In genomic region chr17:73795730-73796129, GRCh38 we compare ENCODE assay signal across 1 cellular context.
A peak's percentile ranks its signal among the peaks of the same experiment; 100 is the strongest.
TF ChIP-seq lines count a peak whose summit lies in the region.

No MANE protein-coding gene starts in this region.

TF ChIP-seq in HepG2, 621 proteins besides CTCF, POLR2A, EP300 and RAD21 (continued from another document):
- peak; percentile 85 for TF ChIP-seq GATAD2A (CRISPR knock-in tag; IDR thresholded peaks at IDR 0.05)
- TF ChIP-seq REPIN1 (CRISPR knock-in tag; IDR thresholded peaks at IDR 0.05; ENCODE audit: borderline replicate concordance, low read depth): peak; percentile 37; the same call in 1 of the 2 replicates
- TF ChIP-seq ARID5B (CRISPR knock-in tag; IDR thresholded peaks at IDR 0.05): peak; percentile 91
- peak; percentile 93 for TF ChIP-seq CEBPB (IDR thresholded peaks at IDR 0.05; ENCODE audit: borderline replicate concordance, low read depth, low read length)
- TF ChIP-seq DPF2 (CRISPR knock-in tag; IDR thresholded peaks at IDR 0.05; ENCODE audit: borderline replicate concordance, low read depth): peak; percentile 77
- peak; percentile 64; the same call in 1 of the 2 replicates for TF ChIP-seq KDM6A (CRISPR knock-in tag; IDR thresholded peaks at IDR 0.05; ENCODE audit: low read depth)
- TF ChIP-seq PITX1 (CRISPR knock-in tag; IDR thresholded peaks at IDR 0.05): peak; percentile 38; the same call in 1 of the 2 replicates
- no peak for TF ChIP-seq ZNF660 (CRISPR knock-in tag; IDR thresholded peaks at IDR 0.05; ENCODE audit: borderline replicate concordance, low read depth)
- no peak for TF ChIP-seq ZNF570 (CRISPR knock-in tag; IDR thresholded peaks at IDR 0.05; ENCODE audit: borderline replicate concordance)
- no peak for TF ChIP-seq SMAD1 (CRISPR knock-in tag; IDR thresholded peaks at IDR 0.05; ENCODE audit: borderline replicate concordance, low read depth)
- TF ChIP-seq ZBTB37 (CRISPR knock-in tag; IDR thresholded peaks at IDR 0.05): 0 out of 2 replicates have a peak, but pooled peaks have one; percentile 50
- TF ChIP-seq ZNF792 (CRISPR knock-in tag; IDR thresholded peaks at IDR 0.05): peak; percentile 75; the same call in 1 of the 2 replicates
- TF ChIP-seq MIXL1 (CRISPR knock-in tag; IDR thresholded peaks at IDR 0.05): peak; percentile 24; the same call in 1 of the 2 replicates
- TF ChIP-seq ATM (IDR thresholded peaks at IDR 0.05; ENCODE audit: borderline replicate concordance): no peak
- peak; percentile 74 for TF ChIP-seq RARA (CRISPR knock-in tag; IDR thresholded peaks at IDR 0.05)
- peak; percentile 84 for TF ChIP-seq FOSL2 (CRISPR knock-in tag; IDR thresholded peaks at IDR 0.05)
- peak; percentile 70 for TF ChIP-seq ZFX (CRISPR knock-in tag; IDR thresholded peaks at IDR 0.05; ENCODE audit: low read depth)
- TF ChIP-seq CREB1 (IDR thresholded peaks at IDR 0.05): no peak
- 0 out of 2 replicates have a peak, but pooled peaks have one; percentile 21 for TF ChIP-seq CREB1 (CRISPR knock-in tag; IDR thresholded peaks at IDR 0.05)
- peak; percentile 47; the same call in 1 of the 2 replicates for TF ChIP-seq ZFY (CRISPR knock-in tag; IDR thresholded peaks at IDR 0.05)
- TF ChIP-seq TAF1 (CRISPR knock-in tag; IDR thresholded peaks at IDR 0.05): no peak
- TF ChIP-seq ZNF331 (CRISPR knock-in tag; IDR thresholded peaks at IDR 0.05): peak; percentile 89; the same call in 1 of the 2 replicates
- peak; percentile 57; the same call in 1 of the 2 replicates for TF ChIP-seq ZBTB33 (CRISPR knock-in tag; IDR thresholded peaks at IDR 0.05)
- no peak for TF ChIP-seq ZBTB14 (CRISPR knock-in tag; IDR thresholded peaks at IDR 0.05)
- TF ChIP-seq SIX1 (CRISPR knock-in tag; IDR thresholded peaks at IDR 0.05; ENCODE audit: borderline replicate concordance): peak; percentile 71; the same call in 1 of the 2 replicates
- TF ChIP-seq ELF3 (CRISPR knock-in tag; IDR thresholded peaks at IDR 0.05): peak; percentile 55; the same call in 1 of the 2 replicates
- TF ChIP-seq SNRNP70 (IDR thresholded peaks at IDR 0.05; ENCODE audit: low read depth, low read length): no peak
- TF ChIP-seq RBAK (CRISPR knock-in tag; IDR thresholded peaks at IDR 0.05): no peak
- TF ChIP-seq BCL6 (CRISPR knock-in tag; IDR thresholded peaks at IDR 0.05): peak; percentile 77
- TF ChIP-seq RXRA (CRISPR knock-in tag; IDR thresholded peaks at IDR 0.05): peak; percentile 34; the same call in 1 of the 2 replicates
- no peak for TF ChIP-seq FOXP1 (IDR thresholded peaks at IDR 0.05)
- TF ChIP-seq FOXP1 (CRISPR knock-in tag; IDR thresholded peaks at IDR 0.05): peak; percentile 70
- TF ChIP-seq ZBTB3 (CRISPR knock-in tag; IDR thresholded peaks at IDR 0.05; ENCODE audit: borderline replicate concordance, low read depth): no peak
- 0 out of 2 replicates have a peak, but pooled peaks have one; percentile 62 for TF ChIP-seq ZNF3 (CRISPR knock-in tag; IDR thresholded peaks at IDR 0.05)
- TF ChIP-seq SRSF9 (IDR thresholded peaks at IDR 0.05; ENCODE audit: borderline replicate concordance, insufficient read depth, low read depth, low read length, poor library complexity, severe bottlenecking): no peak
- no peak for TF ChIP-seq SRF (IDR thresholded peaks at IDR 0.05; ENCODE audit: low read depth, low read length)
